19 cellular contexts compared by ENCODE assay signal in genomic region chr17:5630434-5630833, GRCh38. TPM values are rescaled to one million over a fixed set of nuclear protein-coding genes. Genes with fewer than 3 reads are reported as not detected.
DNase-seq lines count a peak whose midpoint lies in the region; ATAC-seq lines count a peak whose summit lies in the region.
"Had no signal": no experiment of that assay in that cellular context is flagged by ENCODE, and none has a peak within 500 bp of the region (broad histone marks: within the 10 kb centered on the region; RNA-seq: fewer than 3 reads in every experiment).

No MANE protein-coding gene starts in this region.

- CTCF ChIA-PET in activated CD4-positive, alpha-beta memory T cell treated with anti-CD3 and anti-CD28 coated beads for 36 hours (lab: Charles Lee), result no interaction called here

- H3K27me3 Mint-ChIP-seq in activated CD4-positive, alpha-beta memory T cell treated with anti-CD3 and anti-CD28 coated beads for 36 hours, result peaks cover 15% of the 10 kb centered on the region

- POLR2A ChIA-PET in activated CD4-positive, alpha-beta memory T cell treated with anti-CD3 and anti-CD28 coated beads for 36 hours (lab: Charles Lee), result no interaction called here

- H3K36me3 Mint-ChIP-seq in activated CD4-positive, alpha-beta memory T cell treated with anti-CD3 and anti-CD28 coated beads for 36 hours, result no peaks in the 10 kb centered on the region
- H3K36me3 Mint-ChIP-seq: CD4-positive, CD25-positive, alpha-beta regulatory T cell had no signal

- intact Hi-C loops in activated CD4-positive, alpha-beta memory T cell treated with anti-CD3 and anti-CD28 coated beads for 36 hours (cut with micrococcal nuclease), result no loop called here

- no peak for ATAC-seq in GM21515 (IDR thresholded peaks at IDR 0.05; ENCODE audit: unreplicated experiment)

- no peak overlapping the region for H3K27ac Mint-ChIP-seq in activated CD4-positive, alpha-beta memory T cell treated with anti-CD3 and anti-CD28 coated beads for 36 hours
- H3K27ac Mint-ChIP-seq: CD4-positive, CD25-positive, alpha-beta regulatory T cell had no signal

- DNase-seq in A172 (ENCODE audit: low spot score) (peak; percentile 4), ELR (ENCODE audit: low read depth) (peak; percentile 90), T1000 (lab: John Stamatoyannopoulos, UW) (peak; percentile 31), glomerular endothelial cell (ENCODE audit: extremely low read depth, low read depth, low spot score) (peak; percentile 29), HuH-7 (ENCODE audit: low spot score) (no peak), ureter (ENCODE audit: low spot score) (no peak)
- DNase-seq in activated CD4-positive, alpha-beta memory T cell treated with anti-CD3 and anti-CD28 coated beads for 36 hours, result no peak
- DNase-seq: activated CD4-positive, alpha-beta T cell treated with anti-CD3 and anti-CD28 coated beads for 4 hours; activated CD8-positive, alpha-beta memory T cell treated with anti-CD3 and anti-CD28 coated beads, Interleukin-2, amount 50 U/mL, for 4 hours; activated effector memory CD4-positive, alpha-beta T cell treated with Interleukin-2 at 50 U/mL for 16 hours; CD4-positive, CD25-positive, alpha-beta regulatory T cell; colonic mucosa; DMS 273 treated with DMSO at 0.1 percent for 48 hours; hippocampal formation; Karpas-422; NCI-H1105; NCI-H2107; NCI-H526 treated with DMSO at 0.1 percent for 48 hours had no signal

- no peak overlapping the region for H3K4me3 Mint-ChIP-seq in activated CD4-positive, alpha-beta memory T cell treated with anti-CD3 and anti-CD28 coated beads for 36 hours
- H3K4me3 Mint-ChIP-seq: CD4-positive, CD25-positive, alpha-beta regulatory T cell had no signal

- H3K4me1 Mint-ChIP-seq in activated CD4-positive, alpha-beta memory T cell treated with anti-CD3 and anti-CD28 coated beads for 36 hours (ENCODE audit: low read depth), result no peaks in the 10 kb centered on the region
- H3K4me1 Mint-ChIP-seq: CD4-positive, CD25-positive, alpha-beta regulatory T cell had no signal

- H3K9me3 Mint-ChIP-seq in activated CD4-positive, alpha-beta memory T cell treated with anti-CD3 and anti-CD28 coated beads for 36 hours, result no peaks in the 10 kb centered on the region

RNA-seq across cellular contexts. Expression of gene NLRP1, which starts 46.1 kb away (rescaled TPM):
- 40.7 and 45.2 TPM in 2 replicates for total RNA-seq in A172 (2014; rRNA removed; shearing (Covaris generic))
- total RNA-seq in glomerular endothelial cell (36.0 and 51.7 TPM in 2 replicates), ureter (34.2 TPM)
- total RNA-seq in activated CD4-positive, alpha-beta memory T cell treated with anti-CD3 and anti-CD28 coated beads for 36 hours, result 10 to 100 TPM; 39.9 to 45.0 TPM

Comparison
In these comparisons a context has a peak if more than half of its experiments do, and no peak if none do; other contexts are left out.
1. DNase-seq: peak in A172 (single experiment), ELR (single experiment), T1000 (single experiment) and glomerular endothelial cell (single experiment); none in activated CD4-positive, alpha-beta memory T cell treated with anti-CD3 and anti-CD28 coated beads for 36 hours (single experiment), HuH-7 (single experiment) and ureter (single experiment).